7 cellular contexts compared by ENCODE assay signal in genomic region chr3:61884794-61885193, GRCh38.
"Had no signal": no experiment of that assay in that cellular context is flagged by ENCODE, and none has a peak within 500 bp of the region (broad histone marks: within the 10 kb centered on the region; RNA-seq: fewer than 3 reads in every experiment).

No MANE protein-coding gene starts in this region.

- H3K9ac ChIP-seq: GM23248 had no signal

- DNase-seq: GM23248, GOT3, H7, KBM-7 had no signal

- ATAC-seq: HCT116 had no signal

- H3K4me3 Mint-ChIP-seq: IgD-negative memory B cell had no signal

- H3K27me3 Mint-ChIP-seq: IgD-negative memory B cell had no signal

- H3K4me1 ChIP-seq: HAP-1 had no signal

- H3K4me1 Mint-ChIP-seq: IgD-negative memory B cell had no signal

- H3K4me3 ChIP-seq: GM23248, HAP-1 had no signal

- H3K27ac ChIP-seq: GM23248 had no signal

- H3K36me3 ChIP-seq: HAP-1 had no signal

- H3K9me3 ChIP-seq: HAP-1 had no signal

- H3K27ac Mint-ChIP-seq: IgD-negative memory B cell had no signal
